Comparison of ENCODE assay signal across 8 cellular contexts in genomic region chr2:121071058-121071504, GRCh38.
DNase-seq lines count a peak whose midpoint lies in the region; ATAC-seq and TF ChIP-seq lines count a peak whose summit lies in the region.

No MANE protein-coding gene starts in this region.

- TF ChIP-seq POLR2A in upper lobe of left lung (IDR thresholded peaks at IDR 0.05): no peak

- H3K9me3 Mint-ChIP-seq in endodermal cell: no peaks in the 10 kb centered on the region

- peak; percentile 98 for TF ChIP-seq CTCF in AG09309 (IDR thresholded peaks at IDR 0.05; ENCODE audit: control insufficient read depth, insufficient read depth, low read depth, low read length, missing control alignments)
- peak; percentile 76 for TF ChIP-seq CTCF in GM13977 (IDR thresholded peaks at IDR 0.05; ENCODE audit: extremely low read depth, insufficient read depth, missing control alignments)
- TF ChIP-seq CTCF in endodermal cell (conservative IDR thresholded peaks at IDR 0.05): peak; percentile 98
- TF ChIP-seq CTCF in upper lobe of left lung (IDR thresholded peaks at IDR 0.05): peak; percentile 59 to 88 (median 76)

- peak in 1 of 2 donors; percentile 73 for ATAC-seq in upper lobe of left lung (ENCODE audit: low FRiP score in 2 of 2)

- H3K27me3 Mint-ChIP-seq in endodermal cell (ENCODE audit: insufficient read depth): peaks cover 55% of the 10 kb centered on the region

- in situ Hi-C loops in GM13977 (cut with MboI; ENCODE audit: low pct_unique_long_range_greater_than_20kb, low sequenced_read_pairs, unreplicated experiment): no loop called here

- peaks cover 5% of the 10 kb centered on the region for H3K4me1 Mint-ChIP-seq in endodermal cell

- no peaks in the 10 kb centered on the region for H3K36me3 ChIP-seq in endodermal cell (ENCODE audit: control insufficient read depth, insufficient read depth, low read length)
- H3K36me3 ChIP-seq in upper lobe of left lung: no peaks in the 10 kb centered on the region

- no peak overlapping the region for H3K27ac Mint-ChIP-seq in endodermal cell

- no peaks in the 10 kb centered on the region for H3K4me1 ChIP-seq in endodermal cell (ENCODE audit: control insufficient read depth, insufficient read depth, low read length)
- H3K4me1 ChIP-seq in upper lobe of left lung: peaks cover 0 to 13% (median 0%) of the 10 kb centered on the region in 4 donors

- H3K36me3 Mint-ChIP-seq in endodermal cell (ENCODE audit: low read depth): no peaks in the 10 kb centered on the region

- no peak overlapping the region for H3K4me3 ChIP-seq in AG09309 (ENCODE audit: control insufficient read depth, low read depth, low read length)
- no peak overlapping the region for H3K4me3 ChIP-seq in endodermal cell (ENCODE audit: low read length)
- H3K4me3 ChIP-seq in upper lobe of left lung: no peak overlapping the region

- H3K9me3 ChIP-seq in endodermal cell (ENCODE audit: control insufficient read depth, low read length) (no peaks in the 10 kb centered on the region), upper lobe of left lung (no peaks in the 10 kb centered on the region)

- H3K4me3 Mint-ChIP-seq in endodermal cell: no peak overlapping the region

- no peak for TF ChIP-seq EP300 in upper lobe of left lung (IDR thresholded peaks at IDR 0.05)

- no peak overlapping the region for H3K27ac ChIP-seq in endodermal cell (ENCODE audit: low read depth, low read length)
- no peak overlapping the region for H3K27ac ChIP-seq in upper lobe of left lung

- no peak overlapping the region for H3K9ac ChIP-seq in endodermal cell (ENCODE audit: extremely low read depth, low read length, poor library complexity, severe bottlenecking)

- H3K27me3 ChIP-seq in endodermal cell (ENCODE audit: control insufficient read depth, insufficient read depth, low read length, poor library complexity, severe bottlenecking) (peaks cover 21% of the 10 kb centered on the region), upper lobe of left lung (no peaks in the 10 kb centered on the region)

- no peak for DNase-seq in AG09309 (ENCODE audit: low read depth)
- peak; percentile 82 for DNase-seq in GM13977 (ENCODE audit: low spot score)
- peak; percentile 13 for DNase-seq in NCI-H1092 (lab: John Stamatoyannopoulos, UW)
- peak; percentile 67 for DNase-seq in UCSD-AML1 (lab: John Stamatoyannopoulos, UW; ENCODE audit: unreplicated experiment)
- DNase-seq in endodermal cell: peak; percentile 97
- peak; percentile 31 for DNase-seq in middle frontal gyrus (ENCODE audit: extremely low spot score, low spot score)
- DNase-seq in upper lobe of left lung: peak; percentile 43 to 92
- no peak for DNase-seq in mesenteric fat pad (ENCODE audit: low spot score)

- WGBS in endodermal cell (ENCODE audit: insufficient coverage in 1 of 2, insufficient read length in 1 of 2), 2 experiments: 13 to 42% methylated on average over 2 to 14 of the region's 14 CpGs
- WGBS in upper lobe of left lung, 2 donors: 2 to 9% methylated on average over 7 to 14 of the region's 14 CpGs

Comparison
In these comparisons a context has a peak if more than half of its experiments do, and no peak if none do; other contexts are left out.
1. DNase-seq: peak in GM13977 (single experiment), NCI-H1092 (single experiment), UCSD-AML1 (single experiment), endodermal cell (single experiment), middle frontal gyrus (single experiment) and upper lobe of left lung (2 of 2); none in AG09309 (single experiment) and mesenteric fat pad (single experiment).
2. Peak in every context shown above with its lines, with median percentiles within 50 percentile points of each other: CTCF ChIP-seq.